1 cellular context compared by ENCODE assay signal in genomic region chr19:24033308-24033961, GRCh38.
TF ChIP-seq lines count a peak whose summit lies in the region.

No MANE protein-coding gene starts in this region.

TF ChIP-seq in HepG2, 621 proteins besides CTCF, POLR2A, EP300 and RAD21 (continued from another document and continues in another):
- TF ChIP-seq NR2F6 (IDR thresholded peaks at IDR 0.05): no peak
- TF ChIP-seq NR2F6 (CRISPR knock-in tag; IDR thresholded peaks at IDR 0.05): 0 out of 2 replicates have a peak, but pooled peaks have one; percentile 16
- TF ChIP-seq FOXJ3 (CRISPR knock-in tag; IDR thresholded peaks at IDR 0.05; ENCODE audit: borderline replicate concordance): no peak
- TF ChIP-seq MXI1 (IDR thresholded peaks at IDR 0.05; ENCODE audit: borderline replicate concordance, low read depth, low read length): peak; percentile 22; the same call in 1 of the 3 replicates
- TF ChIP-seq SNAPC5 (CRISPR knock-in tag; IDR thresholded peaks at IDR 0.05; ENCODE audit: borderline replicate concordance): no peak
- TF ChIP-seq MBD4 (IDR thresholded peaks at IDR 0.05; ENCODE audit: borderline replicate concordance, low read length): no peak
- no peak for TF ChIP-seq BCL6 (CRISPR knock-in tag; IDR thresholded peaks at IDR 0.05)
- no peak for TF ChIP-seq ZFP36 (IDR thresholded peaks at IDR 0.05; ENCODE audit: borderline replicate concordance, low read depth, low read length, partially characterized antibody)
- TF ChIP-seq ZNF720 (CRISPR knock-in tag; IDR thresholded peaks at IDR 0.05): no peak
- TF ChIP-seq ZNF557 (CRISPR knock-in tag; IDR thresholded peaks at IDR 0.05): no peak
- TF ChIP-seq SP5 (CRISPR knock-in tag; IDR thresholded peaks at IDR 0.05; ENCODE audit: borderline replicate concordance, low read depth): no peak
- TF ChIP-seq ZNF605 (CRISPR knock-in tag; IDR thresholded peaks at IDR 0.05): peak; percentile 53; the same call in 1 of the 2 replicates
- no peak for TF ChIP-seq RARG (CRISPR knock-in tag; IDR thresholded peaks at IDR 0.05; ENCODE audit: low read depth)
- TF ChIP-seq GLMP (CRISPR knock-in tag; IDR thresholded peaks at IDR 0.05; ENCODE audit: borderline replicate concordance): no peak
- TF ChIP-seq, protein P1, sequence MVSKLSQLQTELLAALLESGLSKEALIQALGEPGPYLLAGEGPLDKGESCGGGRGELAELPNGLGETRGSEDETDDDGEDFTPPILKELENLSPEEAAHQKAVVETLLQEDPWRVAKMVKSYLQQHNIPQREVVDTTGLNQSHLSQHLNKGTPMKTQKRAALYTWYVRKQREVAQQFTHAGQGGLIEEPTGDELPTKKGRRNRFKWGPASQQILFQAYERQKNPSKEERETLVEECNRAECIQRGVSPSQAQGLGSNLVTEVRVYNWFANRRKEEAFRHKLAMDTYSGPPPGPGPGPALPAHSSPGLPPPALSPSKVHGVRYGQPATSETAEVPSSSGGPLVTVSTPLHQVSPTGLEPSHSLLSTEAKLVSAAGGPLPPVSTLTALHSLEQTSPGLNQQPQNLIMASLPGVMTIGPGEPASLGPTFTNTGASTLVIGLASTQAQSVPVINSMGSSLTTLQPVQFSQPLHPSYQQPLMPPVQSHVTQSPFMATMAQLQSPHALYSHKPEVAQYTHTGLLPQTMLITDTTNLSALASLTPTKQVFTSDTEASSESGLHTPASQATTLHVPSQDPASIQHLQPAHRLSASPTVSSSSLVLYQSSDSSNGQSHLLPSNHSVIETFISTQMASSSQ (IDR thresholded peaks at IDR 0.05; ENCODE audit: low read depth): no peak
- TF ChIP-seq, protein P1 (CRISPR knock-in tag; IDR thresholded peaks at IDR 0.05; ENCODE audit: borderline replicate concordance): no peak
- TF ChIP-seq PLRG1 (conservative IDR thresholded peaks at IDR 0.05): no peak
- TF ChIP-seq ZC3H4 (CRISPR knock-in tag; IDR thresholded peaks at IDR 0.05; ENCODE audit: borderline replicate concordance): 0 out of 2 replicates have a peak, but pooled peaks have one; percentile 41
- peak; percentile 83; the same call in 1 of the 2 replicates for TF ChIP-seq ARID2 (CRISPR knock-in tag; IDR thresholded peaks at IDR 0.05; ENCODE audit: borderline replicate concordance)
- no peak for TF ChIP-seq LCORL (IDR thresholded peaks at IDR 0.05)
- TF ChIP-seq LCORL (CRISPR knock-in tag; IDR thresholded peaks at IDR 0.05): no peak
- TF ChIP-seq SNRNP70 (IDR thresholded peaks at IDR 0.05; ENCODE audit: low read depth, low read length): no peak
- TF ChIP-seq, protein P2, sequence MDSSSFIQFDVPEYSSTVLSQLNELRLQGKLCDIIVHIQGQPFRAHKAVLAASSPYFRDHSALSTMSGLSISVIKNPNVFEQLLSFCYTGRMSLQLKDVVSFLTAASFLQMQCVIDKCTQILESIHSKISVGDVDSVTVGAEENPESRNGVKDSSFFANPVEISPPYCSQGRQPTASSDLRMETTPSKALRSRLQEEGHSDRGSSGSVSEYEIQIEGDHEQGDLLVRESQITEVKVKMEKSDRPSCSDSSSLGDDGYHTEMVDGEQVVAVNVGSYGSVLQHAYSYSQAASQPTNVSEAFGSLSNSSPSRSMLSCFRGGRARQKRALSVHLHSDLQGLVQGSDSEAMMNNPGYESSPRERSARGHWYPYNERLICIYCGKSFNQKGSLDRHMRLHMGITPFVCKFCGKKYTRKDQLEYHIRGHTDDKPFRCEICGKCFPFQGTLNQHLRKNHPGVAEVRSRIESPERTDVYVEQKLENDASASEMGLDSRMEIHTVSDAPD (CRISPR knock-in tag; IDR thresholded peaks at IDR 0.05): 0 out of 2 replicates have a peak, but pooled peaks have one; percentile 38
- 0 out of 2 replicates have a peak, but pooled peaks have one; percentile 17 for TF ChIP-seq KLF11 (CRISPR knock-in tag; IDR thresholded peaks at IDR 0.05)
- no peak; a peak in 1 of 4 replicates for TF ChIP-seq REST (IDR thresholded peaks at IDR 0.05; ENCODE audit: borderline replicate concordance in 1 of 2, low read depth in 1 of 2, low read length in 2 of 2)
- TF ChIP-seq ZNF296 (CRISPR knock-in tag; conservative IDR thresholded peaks at IDR 0.05): no peak
- TF ChIP-seq SMARCE1 (IDR thresholded peaks at IDR 0.05; ENCODE audit: borderline replicate concordance): no peak
- TF ChIP-seq THAP11 (CRISPR knock-in tag; IDR thresholded peaks at IDR 0.05): no peak
- no peak for TF ChIP-seq RERE (CRISPR knock-in tag; IDR thresholded peaks at IDR 0.05; ENCODE audit: low read depth)
- TF ChIP-seq HNRNPLL (IDR thresholded peaks at IDR 0.05; ENCODE audit: low read depth, low read length, poor library complexity, severe bottlenecking): peak; percentile 60
- no peak for TF ChIP-seq ZNF510 (CRISPR knock-in tag; IDR thresholded peaks at IDR 0.05; ENCODE audit: low read depth)
- no peak for TF ChIP-seq RBM22 (optimal IDR thresholded peaks at IDR 0.05; ENCODE audit: low read length)
- no peak for TF ChIP-seq ZNF207 (IDR thresholded peaks at IDR 0.05; ENCODE audit: borderline replicate concordance)
- TF ChIP-seq ELF4 (CRISPR knock-in tag; IDR thresholded peaks at IDR 0.05; ENCODE audit: borderline replicate concordance): no peak
- TF ChIP-seq BRCA1 (CRISPR knock-in tag; IDR thresholded peaks at IDR 0.05): no peak
- TF ChIP-seq ZNF75D (CRISPR knock-in tag; IDR thresholded peaks at IDR 0.05; ENCODE audit: borderline replicate concordance): no peak
- TF ChIP-seq ZNF547 (CRISPR knock-in tag; IDR thresholded peaks at IDR 0.05): peak; percentile 68; the same call in 1 of the 2 replicates
- TF ChIP-seq ZNF777 (CRISPR knock-in tag; IDR thresholded peaks at IDR 0.05): no peak
- TF ChIP-seq ZNF451 (CRISPR knock-in tag; IDR thresholded peaks at IDR 0.05): no peak
